ENCODE assay signal across 11 cellular contexts in the genomic region with DNA sequence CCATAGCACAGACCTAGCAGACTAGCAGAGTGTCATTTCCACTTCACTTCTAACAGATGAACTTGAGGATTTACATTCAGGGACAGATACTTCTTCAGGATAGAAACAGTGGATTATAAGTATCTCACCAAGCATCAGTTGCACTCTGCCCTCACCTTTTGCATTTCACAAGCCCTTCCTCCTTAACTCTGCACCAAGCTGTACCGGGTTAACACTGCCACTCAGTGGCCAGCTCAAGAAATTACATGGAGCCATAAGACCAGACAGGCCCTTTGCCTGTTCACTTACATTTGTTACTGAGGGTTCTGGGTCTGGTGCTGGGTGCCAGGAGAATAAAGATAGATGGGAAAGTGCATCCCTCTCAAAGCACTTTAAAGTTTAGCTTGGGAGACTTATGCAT.
A peak's percentile ranks its signal among the peaks of the same experiment; 100 is the strongest.
DNase-seq lines count a peak whose midpoint lies in the region; ATAC-seq, FAIRE-seq and TF ChIP-seq lines count a peak whose summit lies in the region.
"Had no signal": no experiment of that assay in that cellular context is flagged by ENCODE, and none has a peak within 500 bp of the region (broad histone marks: within the 10 kb centered on the region; RNA-seq: fewer than 3 reads in every experiment).

No MANE protein-coding gene starts in this region.

- DNase-seq in A673 (ENCODE audit: low spot score) (peak; percentile 15), D721Med (ENCODE audit: insufficient read length, low spot score) (no peak), fibroblast of mammary gland (ENCODE audit: low read depth) (peak; percentile 12), occipital lobe (lab: John Stamatoyannopoulos, UW) (no peak), colonic mucosa (no peak)
- DNase-seq: cerebellar nuclear complex; head of caudate nucleus; naive thymus-derived CD8-positive, alpha-beta T cell had no signal

- H3K4me1 Mint-ChIP-seq in stimulated activated memory B cell treated with anti-CD40 and anti-IgM and Interleukin-4, amounts not matched to agents 10 μg/mL and 1 μg/mL and 100 μg/mL, for 72 hours = no peaks in the 10 kb centered on the region
- H3K4me1 Mint-ChIP-seq: naive thymus-derived CD8-positive, alpha-beta T cell had no signal

- H3K36me3 ChIP-seq in A673 (ENCODE audit: insufficient read depth, low read length, poor library complexity, severe bottlenecking) (no peaks in the 10 kb centered on the region), OCI-LY3 (replicated peaks; ENCODE audit: low read depth, low read length) (no peaks in the 10 kb centered on the region), colonic mucosa (no peaks in the 10 kb centered on the region)

- intact Hi-C loops in A673 (cut with micrococcal nuclease; ENCODE audit: unreplicated experiment) = no loop called here
- intact Hi-C loops in colonic mucosa (cut with DNase I) = no loop called here

- H3K36me3 Mint-ChIP-seq in stimulated activated memory B cell treated with anti-CD40 and anti-IgM and Interleukin-4, amounts not matched to agents 10 μg/mL and 1 μg/mL and 100 μg/mL, for 72 hours = no peaks in the 10 kb centered on the region

- H3K27me3 Mint-ChIP-seq in stimulated activated memory B cell treated with anti-CD40 and anti-IgM and Interleukin-4, amounts not matched to agents 10 μg/mL and 1 μg/mL and 100 μg/mL, for 72 hours = peaks cover 19% of the 10 kb centered on the region

- H3K4me3 Mint-ChIP-seq in stimulated activated memory B cell treated with anti-CD40 and anti-IgM and Interleukin-4, amounts not matched to agents 10 μg/mL and 1 μg/mL and 100 μg/mL, for 72 hours = no peak overlapping the region
- H3K4me3 Mint-ChIP-seq: naive thymus-derived CD8-positive, alpha-beta T cell had no signal

- POLR2A ChIA-PET in A673 (lab: Charles Lee; ENCODE audit: low non-redundant PET) = no interaction called here

- H3K9me3 ChIP-seq in A673 (ENCODE audit: low read depth, low read length, poor library complexity, severe bottlenecking) = peaks cover 13% of the 10 kb centered on the region
- H3K9me3 ChIP-seq in OCI-LY3 (ENCODE audit: insufficient read depth, low read length) = peaks cover 12% of the 10 kb centered on the region; the same call in 1 of the 2 replicates
- H3K9me3 ChIP-seq in colonic mucosa = no peaks in the 10 kb centered on the region

- H3K27me3 ChIP-seq in A673 (replicated peaks; ENCODE audit: insufficient read depth, low read depth, low read length, poor library complexity) (no peaks in the 10 kb centered on the region), OCI-LY3 (ENCODE audit: low read depth, low read length) (no peaks in the 10 kb centered on the region), colonic mucosa (no peaks in the 10 kb centered on the region)

- CTCF ChIA-PET in A673 (lab: Charles Lee) = no interaction called here

- no peaks in the 10 kb centered on the region for H3K79me2 ChIP-seq in OCI-LY3 (ENCODE audit: low read length)

- no peaks in the 10 kb centered on the region for H4K20me1 ChIP-seq in OCI-LY3 (ENCODE audit: insufficient read depth, low read length)

- no peak overlapping the region for H3K4me3 ChIP-seq in A673 (ENCODE audit: low read depth, low read length, poor library complexity, severe bottlenecking)
- H3K4me3 ChIP-seq in OCI-LY3 (ENCODE audit: low read length) = no peak overlapping the region
- no peak overlapping the region for H3K4me3 ChIP-seq in fibroblast of mammary gland (ENCODE audit: control insufficient read depth, low read depth, low read length)
- H3K4me3 ChIP-seq in colonic mucosa = no peak overlapping the region

- H3K27ac Mint-ChIP-seq in stimulated activated memory B cell treated with anti-CD40 and anti-IgM and Interleukin-4, amounts not matched to agents 10 μg/mL and 1 μg/mL and 100 μg/mL, for 72 hours = no peak overlapping the region
- H3K27ac Mint-ChIP-seq: naive thymus-derived CD8-positive, alpha-beta T cell had no signal

- no peak for ATAC-seq in HG03280 (IDR thresholded peaks at IDR 0.05; ENCODE audit: unreplicated experiment)
- ATAC-seq in stimulated activated memory B cell treated with anti-CD40 and anti-IgM and Interleukin-4, amounts not matched to agents 10 μg/mL and 1 μg/mL and 100 μg/mL, for 72 hours = no peak
- ATAC-seq: naive thymus-derived CD8-positive, alpha-beta T cell had no signal

- no peak overlapping the region for H2AFZ ChIP-seq in OCI-LY3 (ENCODE audit: low read depth, low read length)

- FAIRE-seq in D721Med (lab: Jason Lieb, UNC) = no peak

- peak; percentile 53 for TF ChIP-seq CTCF in A673 (conservative IDR thresholded peaks at IDR 0.05; ENCODE audit: low read depth, low read length)
- peak; percentile 23 for TF ChIP-seq CTCF in D721Med (IDR thresholded peaks at IDR 0.05; ENCODE audit: insufficient read depth, missing control alignments)
- TF ChIP-seq CTCF in OCI-LY3 (IDR thresholded peaks at IDR 0.05; ENCODE audit: low read depth, low read length) = peak; percentile 43
- TF ChIP-seq CTCF in fibroblast of mammary gland (conservative IDR thresholded peaks at IDR 0.05; ENCODE audit: control insufficient read depth, insufficient read depth, low read depth, low read length) = peak; percentile 26
- TF ChIP-seq CTCF in colonic mucosa (IDR thresholded peaks at IDR 0.05) = no peak

- no peak overlapping the region for H3K9ac ChIP-seq in OCI-LY3 (ENCODE audit: low read length)
- no peak overlapping the region for H3K9ac ChIP-seq in colonic mucosa (ENCODE audit: low read depth in 2 of 2, low read length in 2 of 2)

- H3K27ac ChIP-seq in A673 (ENCODE audit: low read depth, low read length, poor library complexity, severe bottlenecking) (no peak overlapping the region), OCI-LY3 (ENCODE audit: low read length) (no peak overlapping the region), colonic mucosa (no peak overlapping the region)

- BruUV-seq in A673 (replicated peaks; lab: Mats Ljungman, UMichigan) = no TSS peak

- peaks cover 51% of the 10 kb centered on the region for H3K9me3 Mint-ChIP-seq in stimulated activated memory B cell treated with anti-CD40 and anti-IgM and Interleukin-4, amounts not matched to agents 10 μg/mL and 1 μg/mL and 100 μg/mL, for 72 hours

- H3K4me2 ChIP-seq in OCI-LY3 (ENCODE audit: low read length) = no peak overlapping the region

- H3K4me1 ChIP-seq in A673 (ENCODE audit: insufficient read depth, low read length, poor library complexity, severe bottlenecking) (no peaks in the 10 kb centered on the region), OCI-LY3 (ENCODE audit: low read length) (peaks cover 4% of the 10 kb centered on the region; the same call in 1 of the 2 replicates), colonic mucosa (no peaks in the 10 kb centered on the region)

Comparison
In these comparisons a context has a peak if more than half of its experiments do, and no peak if none do; other contexts are left out.
1. DNase-seq: peak in A673 (single experiment) and fibroblast of mammary gland (single experiment); none in D721Med (single experiment), occipital lobe (single experiment) and colonic mucosa (single experiment).